1 cellular context compared by ENCODE assay signal in the genomic region with DNA sequence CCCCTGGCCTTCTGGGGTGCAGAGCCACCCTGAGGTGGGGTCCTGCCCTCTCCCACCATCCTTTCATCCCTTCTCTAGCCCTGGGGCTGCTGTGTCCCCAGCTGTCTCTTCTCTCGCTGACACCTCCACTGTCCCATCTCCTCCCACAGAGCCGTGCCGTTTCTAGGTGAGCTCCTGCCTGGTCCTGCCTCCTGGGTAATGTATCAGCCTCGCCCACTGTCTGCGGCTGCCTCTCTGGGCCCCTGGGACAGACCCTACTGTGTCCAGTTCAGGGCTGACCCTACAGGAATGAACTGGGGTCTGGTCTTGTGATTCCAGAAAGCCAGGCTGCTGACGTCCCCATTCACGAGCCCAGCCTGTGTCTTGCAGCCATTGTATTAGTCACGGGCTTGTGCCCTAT.
TF ChIP-seq lines count a peak whose summit lies in the region.

No MANE protein-coding gene starts in this region.

TF ChIP-seq in HepG2, 621 proteins besides CTCF, POLR2A, EP300 and RAD21:
- TF ChIP-seq SOX13 (IDR thresholded peaks at IDR 0.05) (no peak), SOX13 (CRISPR knock-in tag; conservative IDR thresholded peaks at IDR 0.05 in 1 of 2, IDR thresholded peaks at IDR 0.05 in 1 of 2) (no peak), CSRNP1 (CRISPR knock-in tag; IDR thresholded peaks at IDR 0.05) (no peak), MIER3 (CRISPR knock-in tag; IDR thresholded peaks at IDR 0.05; ENCODE audit: borderline replicate concordance) (no peak)
